In the genomic region with DNA sequence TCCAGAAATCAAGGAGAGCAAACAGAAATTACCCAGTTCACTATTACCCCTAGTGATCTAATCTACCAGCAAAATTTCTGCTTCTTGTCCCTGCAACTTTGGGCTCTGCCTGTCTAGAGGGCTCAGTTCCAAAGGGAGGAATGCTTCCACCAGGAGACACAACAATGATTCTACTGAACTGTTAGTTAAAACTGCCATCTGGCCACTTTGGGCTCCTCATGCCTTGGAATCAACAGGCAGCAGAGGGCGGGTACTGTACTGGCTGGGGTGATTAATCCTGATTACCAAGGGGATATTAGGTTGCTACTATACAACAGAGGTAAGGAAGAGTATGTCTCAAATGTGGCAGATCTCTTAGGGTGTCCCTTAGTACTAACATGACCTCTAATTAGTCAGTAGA, we compare ENCODE assay signal across 25 cellular contexts.
"Had no signal": no experiment of that assay in that cellular context is flagged by ENCODE, and none has a peak within 500 bp of the region (broad histone marks: within the 10 kb centered on the region; RNA-seq: fewer than 3 reads in every experiment).

No MANE protein-coding gene starts in this region.

- H3K9me3 Mint-ChIP-seq: activated CD4-positive, alpha-beta memory T cell treated with anti-CD3 and anti-CD28 coated beads, Interleukin-2, amount 10 ng/mL, durations not matched to agents 7 days and 5 days; activated naive CD8-positive, alpha-beta T cell treated with anti-CD3 and anti-CD28 coated beads, Interleukin-2, amount 50 U/mL, for 24 hours; stimulated activated effector memory CD8-positive, alpha-beta T cell treated with anti-CD3 and anti-CD28 coated beads, Interleukin-12 subunit alpha, Interleukin-12 subunit beta, amount 100 ng/mL, for 72 hours; stimulated activated naive CD8-positive, alpha-beta T cell treated with anti-CD3 and anti-CD28 coated beads, Interleukin-15, amount 100 ng/mL, for 72 hours had no signal

- H3K4me2 ChIP-seq: hepatocyte had no signal

- H3K36me3 ChIP-seq: uterus had no signal

- H3K4me1 Mint-ChIP-seq: activated CD4-positive, alpha-beta memory T cell treated with anti-CD3 and anti-CD28 coated beads, Interleukin-2, amount 10 ng/mL, durations not matched to agents 7 days and 5 days; activated naive CD4-positive, alpha-beta T cell treated with anti-CD3 and anti-CD28 coated beads, Interleukin-2, amount 10 ng/mL, durations not matched to agents 7 days and 5 days; activated naive CD8-positive, alpha-beta T cell treated with anti-CD3 and anti-CD28 coated beads, Interleukin-2, amount 50 U/mL, for 24 hours; naive B cell; neural crest cell; stimulated activated naive CD8-positive, alpha-beta T cell treated with anti-CD3 and anti-CD28 coated beads, Interleukin-15, amount 100 ng/mL, for 72 hours had no signal

- H3K27ac Mint-ChIP-seq: activated CD4-positive, alpha-beta memory T cell treated with anti-CD3 and anti-CD28 coated beads, Interleukin-2, amount 10 ng/mL, durations not matched to agents 7 days and 5 days; activated naive CD4-positive, alpha-beta T cell treated with anti-CD3 and anti-CD28 coated beads, Interleukin-2, amount 10 ng/mL, durations not matched to agents 7 days and 5 days; activated naive CD8-positive, alpha-beta T cell treated with anti-CD3 and anti-CD28 coated beads, Interleukin-2, amount 50 U/mL, for 24 hours; dendritic cell treated with granulocyte-macrophage colony-stimulating factor and Interleukin-4, amounts not matched to agents 40 ng/mL and 50 ng/mL, for 4 days; naive B cell; stimulated activated effector memory CD8-positive, alpha-beta T cell treated with anti-CD3 and anti-CD28 coated beads, Interleukin-12 subunit alpha, Interleukin-12 subunit beta, amount 100 ng/mL, for 72 hours; T-helper 17 cell had no signal

- ATAC-seq: activated naive CD8-positive, alpha-beta T cell treated with anti-CD3 and anti-CD28 coated beads, Interleukin-2, amount 50 U/mL, for 24 hours; body of pancreas; foreskin keratinocyte; sciatic nerve; stimulated activated effector memory CD8-positive, alpha-beta T cell treated with anti-CD3 and anti-CD28 coated beads, Interleukin-12 subunit alpha, Interleukin-12 subunit beta, amount 100 ng/mL, for 72 hours; stimulated activated naive CD8-positive, alpha-beta T cell treated with anti-CD3 and anti-CD28 coated beads, Interleukin-15, amount 100 ng/mL, for 72 hours; T-helper 17 cell had no signal

- H3K27ac ChIP-seq: cardiac muscle cell, foreskin keratinocyte, hepatocyte, tibial nerve, uterus had no signal

- H3K27me3 ChIP-seq: body of pancreas, cardiac muscle cell, foreskin keratinocyte, hepatocyte, tibial nerve, uterus had no signal

- H3K9me3 ChIP-seq: body of pancreas, uterus had no signal

- H3K4me3 ChIP-seq: body of pancreas, cardiac muscle cell, hepatocyte, tibial nerve, uterus had no signal

- DNase-seq: activated CD4-positive, alpha-beta memory T cell treated with anti-CD3 and anti-CD28 coated beads, Interleukin-2, amount 10 ng/mL, durations not matched to agents 7 days and 5 days; activated CD4-positive, alpha-beta T cell treated with anti-CD3 and anti-CD28 coated beads for 48 hours; activated effector memory CD4-positive, alpha-beta T cell treated with anti-CD3 and anti-CD28 coated beads, Interleukin-2, amount 50 U/mL, for 16 hours; activated naive CD4-positive, alpha-beta T cell treated with anti-CD3 and anti-CD28 coated beads, Interleukin-2, amount 10 ng/mL, durations not matched to agents 7 days and 5 days; activated naive CD8-positive, alpha-beta T cell treated with anti-CD3 and anti-CD28 coated beads, Interleukin-2, amount 50 U/mL, for 24 hours; activated T-cell treated with anti-CD3 and anti-CD28 coated beads for 4 hours; body of pancreas; effector CD4-positive, alpha-beta T cell; foreskin keratinocyte; kidney glomerular epithelial cell; left ventricle myocardium superior; mesenchymal stem cell; naive B cell; small intestine; stimulated activated CD4-positive, alpha-beta T cell treated with anti-CD3 and anti-CD28 coated beads, Interleukin-2, amount 100 ng/mL, for 24 hours; stimulated activated naive CD8-positive, alpha-beta T cell treated with anti-CD3 and anti-CD28 coated beads, Interleukin-15, amount 100 ng/mL, for 72 hours; T-helper 17 cell; uterus had no signal

- H3K27me3 Mint-ChIP-seq: activated CD4-positive, alpha-beta memory T cell treated with anti-CD3 and anti-CD28 coated beads, Interleukin-2, amount 10 ng/mL, durations not matched to agents 7 days and 5 days; activated naive CD4-positive, alpha-beta T cell treated with anti-CD3 and anti-CD28 coated beads, Interleukin-2, amount 10 ng/mL, durations not matched to agents 7 days and 5 days; activated naive CD8-positive, alpha-beta T cell treated with anti-CD3 and anti-CD28 coated beads, Interleukin-2, amount 50 U/mL, for 24 hours; dendritic cell treated with granulocyte-macrophage colony-stimulating factor and Interleukin-4, amounts not matched to agents 40 ng/mL and 50 ng/mL, for 4 days; naive B cell; stimulated activated naive CD8-positive, alpha-beta T cell treated with anti-CD3 and anti-CD28 coated beads, Interleukin-15, amount 100 ng/mL, for 72 hours; T-helper 17 cell had no signal

- H3K4me3 Mint-ChIP-seq: activated CD4-positive, alpha-beta memory T cell treated with anti-CD3 and anti-CD28 coated beads, Interleukin-2, amount 10 ng/mL, durations not matched to agents 7 days and 5 days; activated naive CD4-positive, alpha-beta T cell treated with anti-CD3 and anti-CD28 coated beads, Interleukin-2, amount 10 ng/mL, durations not matched to agents 7 days and 5 days; activated naive CD8-positive, alpha-beta T cell treated with anti-CD3 and anti-CD28 coated beads, Interleukin-2, amount 50 U/mL, for 24 hours; dendritic cell treated with granulocyte-macrophage colony-stimulating factor and Interleukin-4, amounts not matched to agents 40 ng/mL and 50 ng/mL, for 4 days; naive B cell; neural crest cell; stimulated activated effector memory CD8-positive, alpha-beta T cell treated with anti-CD3 and anti-CD28 coated beads, Interleukin-12 subunit alpha, Interleukin-12 subunit beta, amount 100 ng/mL, for 72 hours; stimulated activated naive CD8-positive, alpha-beta T cell treated with anti-CD3 and anti-CD28 coated beads, Interleukin-15, amount 100 ng/mL, for 72 hours; T-helper 17 cell had no signal

- H3K4me1 ChIP-seq: foreskin keratinocyte, tibial nerve, uterus had no signal

- H3K79me2 ChIP-seq: hepatocyte had no signal

- H2AFZ ChIP-seq: hepatocyte had no signal
